In genomic region chr7:128872394-128872824, GRCh38 we compare ENCODE assay signal across 18 cellular contexts. TPM values are rescaled to one million over a fixed set of nuclear protein-coding genes. Genes with fewer than 3 reads are reported as not detected.
A peak's percentile ranks its signal among the peaks of the same experiment; 100 is the strongest.
DNase-seq lines count a peak whose midpoint lies in the region; ATAC-seq and TF ChIP-seq lines count a peak whose summit lies in the region.
"Had no signal": no experiment of that assay in that cellular context is flagged by ENCODE, and none has a peak within 500 bp of the region (broad histone marks: within the 10 kb centered on the region; RNA-seq: fewer than 3 reads in every experiment).

No MANE protein-coding gene starts in this region.

- H3K4me1 ChIP-seq in endodermal cell (ENCODE audit: control insufficient read depth, insufficient read depth, low read length) (no peaks in the 10 kb centered on the region), adrenal gland (replicated peaks in 1 of 2) (peaks cover 14 to 16% of the 10 kb centered on the region in 2 donors)

- H3K27me3 ChIP-seq in endodermal cell (ENCODE audit: control insufficient read depth, insufficient read depth, low read length, poor library complexity, severe bottlenecking) (peaks cover 33% of the 10 kb centered on the region), adrenal gland (peaks cover 5% of the 10 kb centered on the region)
- H3K27me3 ChIP-seq: dorsolateral prefrontal cortex, SJCRH30, transverse colon had no signal

- H3K4me1 Mint-ChIP-seq in endodermal cell, result peaks cover 10% of the 10 kb centered on the region
- H3K4me1 Mint-ChIP-seq in type B pancreatic cell (ENCODE audit: unreplicated experiment), result peaks cover 12% of the 10 kb centered on the region
- H3K4me1 Mint-ChIP-seq in MCF 10A (ENCODE audit: insufficient read depth, unreplicated experiment), result no peaks in the 10 kb centered on the region

- no peak overlapping the region for H3K27ac ChIP-seq in endodermal cell (ENCODE audit: low read depth, low read length)
- H3K27ac ChIP-seq in adrenal gland, result no peak overlapping the region
- H3K27ac ChIP-seq: HL-60, SJCRH30, transverse colon had no signal

- H3K9ac ChIP-seq in endodermal cell (ENCODE audit: extremely low read depth, low read length, poor library complexity, severe bottlenecking), result no peak overlapping the region

- H3K27me3 Mint-ChIP-seq in endodermal cell (ENCODE audit: insufficient read depth) (peaks cover 40% of the 10 kb centered on the region), type B pancreatic cell (peaks cover 28% of the 10 kb centered on the region), MCF 10A (ENCODE audit: insufficient read depth, unreplicated experiment) (no peaks in the 10 kb centered on the region)
- H3K27me3 Mint-ChIP-seq: natural killer cell treated with Interleukin-12 subunit alpha and Interleukin-12 subunit beta and Interleukin-15 and Interleukin-18, amount 100 ng/mL, for 72 hours had no signal

- H3K4me3 Mint-ChIP-seq in endodermal cell (no peak overlapping the region), type B pancreatic cell (no peak overlapping the region), MCF 10A (ENCODE audit: unreplicated experiment) (no peak overlapping the region)
- H3K4me3 Mint-ChIP-seq: natural killer cell treated with Interleukin-12 subunit alpha and Interleukin-12 subunit beta and Interleukin-15 and Interleukin-18, amount 100 ng/mL, for 72 hours had no signal

- POLR2A ChIA-PET in MCF 10A (lab: Yijun Ruan, JAX), result no interaction called here

- intact Hi-C loops in adrenal gland (cut with DNase I) (no loop called here), MCF 10A (cut with micrococcal nuclease) (no loop called here)

- DNase-seq in NCI-H82 (lab: John Stamatoyannopoulos, UW) (peak; percentile 23), NCI-H82 treated with DMSO at 0.1 percent for 48 hours (lab: John Stamatoyannopoulos, UW; ENCODE audit: unreplicated experiment) (no peak), NCI-H69 (lab: John Stamatoyannopoulos, UW) (peak; percentile 22), endodermal cell (peak; percentile 82), type B pancreatic cell (ENCODE audit: extremely low spot score, unreplicated experiment) (no peak), adrenal gland (no peak), MCF 10A (ENCODE audit: unreplicated experiment) (no peak)
- DNase-seq: dorsolateral prefrontal cortex; NCI-H2029 treated with DMSO at 0.1 percent for 48 hours; NCI-H774; retina; SJCRH30; stimulated activated CD4-positive, alpha-beta T cell treated with anti-CD3 and anti-CD28 coated beads, Interleukin-4, amount 100 ng/mL, for 1 hour; transverse colon had no signal

- H3K36me3 ChIP-seq in endodermal cell (ENCODE audit: control insufficient read depth, insufficient read depth, low read length) (no peaks in the 10 kb centered on the region), adrenal gland (replicated peaks in 1 of 2) (no peaks in the 10 kb centered on the region)
- H3K36me3 ChIP-seq: SJCRH30, transverse colon had no signal

- no peak for ATAC-seq in HG02588 (IDR thresholded peaks at IDR 0.05; ENCODE audit: unreplicated experiment)
- ATAC-seq: natural killer cell treated with Interleukin-12 subunit alpha and Interleukin-12 subunit beta and Interleukin-15 and Interleukin-18, amount 100 ng/mL, for 72 hours had no signal

- no peaks in the 10 kb centered on the region for H3K9me3 ChIP-seq in endodermal cell (ENCODE audit: control insufficient read depth, low read length)
- no peaks in the 10 kb centered on the region for H3K9me3 ChIP-seq in adrenal gland (replicated peaks in 1 of 3)
- H3K9me3 ChIP-seq: SJCRH30, transverse colon had no signal

- CTCF ChIA-PET in MCF 10A (lab: Yijun Ruan, JAX), result interaction anchor here (4.3 kb wide), 1 partner anchor 11 kb away, joined by 25 read pairs; no protein-coding TSS in a partner anchor

- 73 to 100% methylated on average over 2 to 12 of the region's 13 CpGs for WGBS in endodermal cell (ENCODE audit: insufficient coverage in 1 of 2, insufficient read length in 1 of 2), 2 experiments
- WGBS in adrenal gland, 4 donors, result 43 to 77% (median 71%) methylated on average over 4 to 13 of the region's 13 CpGs

- H3K4me3 ChIP-seq in endodermal cell (ENCODE audit: low read length) (no peak overlapping the region), adrenal gland (no peak overlapping the region)
- H3K4me3 ChIP-seq: dorsolateral prefrontal cortex, lung, SJCRH30, transverse colon had no signal

- H3K9me3 Mint-ChIP-seq in endodermal cell, result no peaks in the 10 kb centered on the region
- H3K9me3 Mint-ChIP-seq in type B pancreatic cell, result no peaks in the 10 kb centered on the region
- H3K9me3 Mint-ChIP-seq in MCF 10A (ENCODE audit: unreplicated experiment), result no peaks in the 10 kb centered on the region
- H3K9me3 Mint-ChIP-seq: natural killer cell treated with Interleukin-12 subunit alpha and Interleukin-12 subunit beta and Interleukin-15 and Interleukin-18, amount 100 ng/mL, for 72 hours had no signal

- peak; percentile 71 for TF ChIP-seq CTCF in endodermal cell (conservative IDR thresholded peaks at IDR 0.05)
- TF ChIP-seq CTCF in type B pancreatic cell (conservative IDR thresholded peaks at IDR 0.05), result peak; percentile 47
- no peak for TF ChIP-seq CTCF in adrenal gland (IDR thresholded peaks at IDR 0.05)
- no peak for TF ChIP-seq CTCF in MCF 10A (IDR thresholded peaks at IDR 0.05; ENCODE audit: unreplicated experiment)

- H3K27ac Mint-ChIP-seq in endodermal cell (no peak overlapping the region), type B pancreatic cell (no peak overlapping the region), MCF 10A (ENCODE audit: low read depth, unreplicated experiment) (no peak overlapping the region)
- H3K27ac Mint-ChIP-seq: natural killer cell treated with Interleukin-12 subunit alpha and Interleukin-12 subunit beta and Interleukin-15 and Interleukin-18, amount 100 ng/mL, for 72 hours had no signal

- no peak for TF ChIP-seq POLR2A in adrenal gland (IDR thresholded peaks at IDR 0.05)

- H3K36me3 Mint-ChIP-seq in endodermal cell (ENCODE audit: low read depth), result no peaks in the 10 kb centered on the region
- no peaks in the 10 kb centered on the region for H3K36me3 Mint-ChIP-seq in type B pancreatic cell
- peaks cover 6% of the 10 kb centered on the region for H3K36me3 Mint-ChIP-seq in MCF 10A (ENCODE audit: insufficient read depth, unreplicated experiment)
- H3K36me3 Mint-ChIP-seq: natural killer cell treated with Interleukin-12 subunit alpha and Interleukin-12 subunit beta and Interleukin-15 and Interleukin-18, amount 100 ng/mL, for 72 hours had no signal

- BruUV-seq in MCF 10A (replicated peaks; lab: Mats Ljungman, UMichigan), result no TSS peak

RNA-seq across cellular contexts. Expression of gene ATP6V1F, which starts 9.8 kb away (rescaled TPM):
- total RNA-seq in endodermal cell (100 to 1,000 TPM; 122 to 157 TPM), type B pancreatic cell (ENCODE audit: low replicate concordance) (144 and 157 TPM in 2 replicates), adrenal gland (100 to 1,000 TPM in 7 of 8 donors, 10 to 100 TPM in 1; 94.6 to 215 (median 156) TPM), MCF 10A (2022) (125 and 152 TPM in 2 replicates)
- 128 TPM for polyA plus RNA-seq in endodermal cell (2013, experiment 1 of 2)
- 128 TPM for polyA plus RNA-seq in endodermal cell (2013, experiment 2 of 2)
- 100 to 1,000 TPM; 200 to 334 (median 226) TPM for polyA plus RNA-seq in adrenal gland

RNA-seq across cellular contexts. Expression of gene KCP, which starts 38.1 kb away (rescaled TPM):
- 10 to 100 TPM; 21.1 to 33.3 TPM for total RNA-seq in endodermal cell
- 8.3 TPM for polyA plus RNA-seq in endodermal cell (2013, experiment 1 of 2)
- polyA plus RNA-seq in endodermal cell (2013, experiment 2 of 2), result 6.5 TPM
- 1.3 and 4.2 TPM in 2 replicates for total RNA-seq in type B pancreatic cell (ENCODE audit: low replicate concordance)
- under 1 TPM in 6 of 8 donors, not detected in 2; 0.11 to 0.55 (median 0.35) TPM for total RNA-seq in adrenal gland
- 1 to 10 TPM in 1 of 3 donors, under 1 TPM in 1, not detected in 1; 0.37 to 8.0 TPM for polyA plus RNA-seq in adrenal gland
- total RNA-seq in MCF 10A (2022), result 0.42 and 0.68 TPM in 2 replicates

RNA-seq across cellular contexts. Expression of gene FLNC, which starts 42.2 kb away (rescaled TPM):
- total RNA-seq in endodermal cell (10 to 100 TPM in 1 of 2 donors, 1 to 10 TPM in 1; 6.6 to 11.5 TPM), type B pancreatic cell (ENCODE audit: low replicate concordance) (20.3 and 54.0 TPM in 2 replicates), adrenal gland (1 to 10 TPM in 7 of 8 donors, under 1 TPM in 1; 0.90 to 4.1 (median 2.6) TPM), MCF 10A (2022) (0.28 and 0.44 TPM in 2 replicates)
- polyA plus RNA-seq in endodermal cell (2013, experiment 1 of 2), result 25.3 TPM
- 28.7 TPM for polyA plus RNA-seq in endodermal cell (2013, experiment 2 of 2)
- polyA plus RNA-seq in adrenal gland, result 1 to 10 TPM in 2 of 3 donors, under 1 TPM in 1; 0.66 to 2.3 (median 1.8) TPM
- total RNA-seq: natural killer cell treated with Interleukin-12 subunit alpha and Interleukin-12 subunit beta and Interleukin-15 and Interleukin-18, amount 100 ng/mL, for 72 hours had no signal

Comparison
In these comparisons a context has a peak if more than half of its experiments do, and no peak if none do; other contexts are left out.
1. DNase-seq: peak in NCI-H82 (single experiment), NCI-H69 (single experiment) and endodermal cell (single experiment); none in NCI-H82 treated with DMSO at 0.1 percent for 48 hours (single experiment), type B pancreatic cell (single experiment), adrenal gland (0 of 7) and MCF 10A (single experiment).
2. CTCF ChIP-seq: peak in endodermal cell (single experiment) and type B pancreatic cell (single experiment); none in adrenal gland (0 of 6) and MCF 10A (single experiment).